In the genomic region with DNA sequence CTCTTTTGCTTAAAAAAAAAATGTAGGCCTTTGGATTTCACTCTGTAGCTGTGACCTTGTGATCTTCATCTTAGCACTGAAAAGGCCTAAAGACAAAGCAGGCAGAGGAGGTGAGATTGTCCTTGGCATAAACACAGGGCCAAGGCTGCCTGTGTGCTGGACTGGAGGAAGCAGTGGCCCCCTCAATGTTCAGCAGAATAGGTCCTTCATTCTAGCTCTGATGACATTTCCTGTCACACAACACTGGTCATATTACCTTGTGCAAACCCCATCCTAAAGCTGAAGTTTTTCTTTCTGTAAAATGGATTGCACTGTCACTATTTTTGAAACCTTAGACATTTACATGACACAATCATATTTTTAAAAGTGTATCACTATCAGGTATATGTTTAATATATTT, we compare ENCODE assay signal across 1 cellular context.
TF ChIP-seq lines count a peak whose summit lies in the region.

No MANE protein-coding gene starts in this region.

TF ChIP-seq in GM23338, 12 proteins besides CTCF, POLR2A, EP300 and RAD21 (continued from another document):
- TF ChIP-seq, protein P1, sequence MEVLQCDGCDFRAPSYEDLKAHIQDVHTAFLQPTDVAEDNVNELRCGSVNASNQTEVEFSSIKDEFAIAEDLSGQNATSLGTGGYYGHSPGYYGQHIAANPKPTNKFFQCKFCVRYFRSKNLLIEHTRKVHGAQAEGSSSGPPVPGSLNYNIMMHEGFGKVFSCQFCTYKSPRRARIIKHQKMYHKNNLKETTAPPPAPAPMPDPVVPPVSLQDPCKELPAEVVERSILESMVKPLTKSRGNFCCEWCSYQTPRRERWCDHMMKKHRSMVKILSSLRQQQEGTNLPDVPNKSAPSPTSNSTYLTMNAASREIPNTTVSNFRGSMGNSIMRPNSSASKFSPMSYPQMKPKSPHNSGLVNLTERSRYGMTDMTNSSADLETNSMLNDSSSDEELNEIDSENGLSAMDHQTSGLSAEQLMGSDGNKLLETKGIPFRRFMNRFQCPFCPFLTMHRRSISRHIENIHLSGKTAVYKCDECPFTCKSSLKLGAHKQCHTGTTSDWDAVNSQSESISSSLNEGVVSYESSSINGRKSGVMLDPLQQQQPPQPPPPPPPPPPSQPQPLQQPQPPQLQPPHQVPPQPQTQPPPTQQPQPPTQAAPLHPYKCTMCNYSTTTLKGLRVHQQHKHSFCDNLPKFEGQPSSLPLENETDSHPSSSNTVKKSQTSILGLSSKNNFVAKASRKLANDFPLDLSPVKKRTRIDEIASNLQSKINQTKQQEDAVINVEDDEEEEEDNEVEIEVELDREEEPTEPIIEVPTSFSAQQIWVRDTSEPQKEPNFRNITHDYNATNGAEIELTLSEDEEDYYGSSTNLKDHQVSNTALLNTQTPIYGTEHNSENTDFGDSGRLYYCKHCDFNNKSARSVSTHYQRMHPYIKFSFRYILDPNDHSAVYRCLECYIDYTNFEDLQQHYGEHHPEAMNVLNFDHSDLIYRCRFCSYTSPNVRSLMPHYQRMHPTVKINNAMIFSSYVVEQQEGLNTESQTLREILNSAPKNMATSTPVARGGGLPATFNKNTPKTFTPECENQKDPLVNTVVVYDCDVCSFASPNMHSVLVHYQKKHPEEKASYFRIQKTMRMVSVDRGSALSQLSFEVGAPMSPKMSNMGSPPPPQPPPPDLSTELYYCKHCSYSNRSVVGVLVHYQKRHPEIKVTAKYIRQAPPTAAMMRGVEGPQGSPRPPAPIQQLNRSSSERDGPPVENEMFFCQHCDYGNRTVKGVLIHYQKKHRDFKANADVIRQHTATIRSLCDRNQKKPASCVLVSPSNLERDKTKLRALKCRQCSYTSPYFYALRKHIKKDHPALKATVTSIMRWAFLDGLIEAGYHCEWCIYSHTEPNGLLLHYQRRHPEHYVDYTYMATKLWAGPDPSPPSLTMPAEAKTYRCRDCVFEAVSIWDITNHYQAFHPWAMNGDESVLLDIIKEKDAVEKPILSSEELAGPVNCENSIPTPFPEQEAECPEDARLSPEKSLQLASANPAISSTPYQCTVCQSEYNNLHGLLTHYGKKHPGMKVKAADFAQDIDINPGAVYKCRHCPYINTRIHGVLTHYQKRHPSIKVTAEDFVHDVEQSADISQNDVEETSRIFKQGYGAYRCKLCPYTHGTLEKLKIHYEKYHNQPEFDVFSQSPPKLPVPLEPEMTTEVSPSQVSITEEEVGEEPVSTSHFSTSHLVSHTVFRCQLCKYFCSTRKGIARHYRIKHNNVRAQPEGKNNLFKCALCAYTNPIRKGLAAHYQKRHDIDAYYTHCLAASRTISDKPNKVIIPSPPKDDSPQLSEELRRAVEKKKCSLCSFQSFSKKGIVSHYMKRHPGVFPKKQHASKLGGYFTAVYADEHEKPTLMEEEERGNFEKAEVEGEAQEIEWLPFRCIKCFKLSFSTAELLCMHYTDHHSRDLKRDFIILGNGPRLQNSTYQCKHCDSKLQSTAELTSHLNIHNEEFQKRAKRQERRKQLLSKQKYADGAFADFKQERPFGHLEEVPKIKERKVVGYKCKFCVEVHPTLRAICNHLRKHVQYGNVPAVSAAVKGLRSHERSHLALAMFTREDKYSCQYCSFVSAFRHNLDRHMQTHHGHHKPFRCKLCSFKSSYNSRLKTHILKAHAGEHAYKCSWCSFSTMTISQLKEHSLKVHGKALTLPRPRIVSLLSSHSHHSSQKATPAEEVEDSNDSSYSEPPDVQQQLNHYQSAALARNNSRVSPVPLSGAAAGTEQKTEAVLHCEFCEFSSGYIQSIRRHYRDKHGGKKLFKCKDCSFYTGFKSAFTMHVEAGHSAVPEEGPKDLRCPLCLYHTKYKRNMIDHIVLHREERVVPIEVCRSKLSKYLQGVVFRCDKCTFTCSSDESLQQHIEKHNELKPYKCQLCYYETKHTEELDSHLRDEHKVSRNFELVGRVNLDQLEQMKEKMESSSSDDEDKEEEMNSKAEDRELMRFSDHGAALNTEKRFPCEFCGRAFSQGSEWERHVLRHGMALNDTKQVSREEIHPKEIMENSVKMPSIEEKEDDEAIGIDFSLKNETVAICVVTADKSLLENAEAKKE (CRISPR knock-in tag; IDR thresholded peaks at IDR 0.05), result no peak
- TF ChIP-seq CREB1 (CRISPR knock-in tag; IDR thresholded peaks at IDR 0.05; ENCODE audit: low read depth) (no peak), EZH2 (IDR thresholded peaks at IDR 0.05; ENCODE audit: low read depth, unreplicated experiment) (no peak), JUNB (IDR thresholded peaks at IDR 0.05; ENCODE audit: unreplicated experiment) (no peak)
TF ChIP-seq in GM23338: peak in this region for 0.
